ENCODE assay signal across 8 cellular contexts in genomic region chr9:71819115-71819739, GRCh38. TPM values are rescaled to one million over a fixed set of nuclear protein-coding genes. Genes with fewer than 3 reads are reported as not detected.
A peak's percentile ranks its signal among the peaks of the same experiment; 100 is the strongest.
DNase-seq lines count a peak whose midpoint lies in the region; ATAC-seq, FAIRE-seq and TF ChIP-seq lines count a peak whose summit lies in the region.

No MANE protein-coding gene starts in this region.

- TF ChIP-seq CTCF in bronchial epithelial cell (IDR thresholded peaks at IDR 0.05; ENCODE audit: insufficient read depth, low read length, severe bottlenecking): peak; percentile 54
- peak; percentile 57 to 77 (median 76) for TF ChIP-seq CTCF in right lobe of liver (IDR thresholded peaks at IDR 0.05)
- TF ChIP-seq CTCF in testis (IDR thresholded peaks at IDR 0.05): peak; percentile 49 to 80 (median 58)

- H3K4me3 ChIP-seq in bronchial epithelial cell (ENCODE audit: low read depth, low read length): no peak overlapping the region
- H3K4me3 ChIP-seq in right lobe of liver: no peak overlapping the region
- H3K4me3 ChIP-seq in testis: no peak overlapping the region

- no peaks in the 10 kb centered on the region for H3K36me3 ChIP-seq in bronchial epithelial cell (ENCODE audit: control insufficient read depth, insufficient read depth, low read length)
- no peaks in the 10 kb centered on the region for H3K36me3 ChIP-seq in right lobe of liver
- no peaks in the 10 kb centered on the region for H3K36me3 ChIP-seq in testis (ENCODE audit: low read depth, missing control alignments)

- TF ChIP-seq POLR2A in right lobe of liver (IDR thresholded peaks at IDR 0.05): no peak
- no peak for TF ChIP-seq POLR2A in testis (IDR thresholded peaks at IDR 0.05)

- WGBS in right lobe of liver (ENCODE audit: insufficient coverage, low coverage, low lambda C conversion rate, missing lambda C conversion rate): 84% methylated on average over 7 of the region's 8 CpGs
- WGBS in testis, 2 donors: 82 to 85% methylated on average over 8 of the region's 8 CpGs

- H3K4me1 ChIP-seq in right lobe of liver (peaks cover 0 to 3% (median 0%) of the 10 kb centered on the region in 4 donors), testis (peaks cover 23% of the 10 kb centered on the region)

- intact Hi-C loops in right lobe of liver (cut with DNase I) (no loop called here), testis (cut with DNase I; ENCODE audit: low total_unique reads) (no loop called here)

- ATAC-seq in right lobe of liver: no peak
- no peak for ATAC-seq in GM19351 (IDR thresholded peaks at IDR 0.05; ENCODE audit: unreplicated experiment)

- in situ Hi-C loops in ACHN (cut with HindIII; ENCODE audit: low pct_ligation_motif_present, low pct_unique_long_range_greater_than_20kb, low sequenced_read_pairs) (no loop called here), G401 (cut with HindIII; ENCODE audit: low sequenced_read_pairs) (loop anchor here (25.0 kb wide), 1 partner anchor 218 kb away; no protein-coding TSS in a partner anchor)

- no peak for FAIRE-seq in bronchial epithelial cell (lab: Jason Lieb, UNC)

- H3K9me3 ChIP-seq in right lobe of liver (no peaks in the 10 kb centered on the region), testis (no peaks in the 10 kb centered on the region)

- no peak overlapping the region for H3K27ac ChIP-seq in right lobe of liver
- H3K27ac ChIP-seq in testis: no peak overlapping the region

- H3K27me3 ChIP-seq in bronchial epithelial cell (ENCODE audit: control insufficient read depth, insufficient read depth, low read length) (no peaks in the 10 kb centered on the region), right lobe of liver (no peaks in the 10 kb centered on the region), testis (no peaks in the 10 kb centered on the region)

- peak; percentile 41 for DNase-seq in ACHN
- peak; percentile 61 for DNase-seq in G401 (ENCODE audit: low spot score)
- DNase-seq in RPMI7951 (ENCODE audit: low read depth): peak; percentile 25
- peak; percentile 18 for DNase-seq in bronchial epithelial cell (ENCODE audit: low read depth)
- no peak for DNase-seq in right lobe of liver
- peak; percentile 52 for DNase-seq in testis
- no peak for DNase-seq in HuH-7.5 (ENCODE audit: low spot score)

RNA-seq across cellular contexts. Expression of gene CEMIP2, which starts 50.9 kb away (rescaled TPM):
- total RNA-seq in G401 (2014; rRNA removed; shearing (Covaris generic)): 1.8 and 8.6 TPM in 2 replicates
- total RNA-seq in RPMI7951 (2014; rRNA removed; shearing (Covaris generic)): 17.2 and 26.3 TPM in 2 replicates
- total RNA-seq in bronchial epithelial cell (37.6 and 58.8 TPM in 2 replicates), right lobe of liver (10 to 100 TPM; 40.9 to 92.8 (median 56.5) TPM), testis (100 to 1,000 TPM; 109 to 146 TPM)
- 18.3 TPM for polyA plus RNA-seq in testis (ENCODE audit: insufficient read depth, low read depth, low replicate concordance)

Comparison
In these comparisons a context has a peak if more than half of its experiments do, and no peak if none do; other contexts are left out.
1. DNase-seq: peak in ACHN (single experiment), G401 (single experiment), RPMI7951 (single experiment), bronchial epithelial cell (single experiment) and testis (single experiment); none in right lobe of liver (0 of 3) and HuH-7.5 (single experiment).
2. Peak in every context shown above with its lines, with median percentiles within 50 percentile points of each other: CTCF ChIP-seq.